37 cellular contexts compared by ENCODE assay signal in the genomic region with DNA sequence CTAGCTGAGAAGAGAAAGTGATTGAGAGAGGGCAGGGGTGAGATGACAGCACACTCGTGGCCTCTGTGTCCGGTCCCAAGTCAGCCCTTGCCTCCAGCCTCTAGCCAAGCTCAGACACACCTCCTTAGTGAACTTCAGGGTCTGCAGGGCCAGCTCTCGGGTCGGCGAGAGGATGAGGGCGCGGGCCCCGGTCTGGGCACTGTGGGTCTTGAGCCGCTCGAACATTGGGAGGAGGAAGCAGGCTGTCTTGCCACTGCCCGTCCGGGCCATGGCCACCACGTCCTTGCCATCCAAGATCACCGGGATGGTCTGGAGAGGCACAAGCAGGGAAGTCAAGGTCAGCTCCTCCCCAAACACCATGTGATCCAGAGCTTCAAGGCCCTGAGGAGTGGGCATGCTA. TPM values are rescaled to one million over a fixed set of nuclear protein-coding genes. Genes with fewer than 3 reads are reported as not detected.
"Had no signal": no experiment of that assay in that cellular context is flagged by ENCODE, and none has a peak within 500 bp of the region (broad histone marks: within the 10 kb centered on the region; RNA-seq: fewer than 3 reads in every experiment).

No MANE protein-coding gene starts in this region.

- H3K9me3 Mint-ChIP-seq: activated B cell treated with CpG ODN at 0.5 μM for 24 hours; activated CD4-positive, alpha-beta T cell treated with anti-CD3 and anti-CD28 coated beads, Interleukin-2, amount 10 ng/mL, durations not matched to agents 24 days and 14 days; activated CD8-positive, alpha-beta T cell treated with anti-CD3 and anti-CD28 coated beads for 36 hours; activated naive CD4-positive, alpha-beta T cell treated with anti-CD3 and anti-CD28 coated beads for 36 hours; activated naive CD4-positive, alpha-beta T cell treated with anti-CD3 and anti-CD28 coated beads, Interleukin-2, amount 50 U/mL, for 72 hours; activated naive CD8-positive, alpha-beta T cell treated with anti-CD3 and anti-CD28 coated beads for 36 hours; activated T-cell treated with anti-CD3 and anti-CD28 coated beads, Interleukin-2, amount 50 U/mL, for 4 hours; activated T-helper 1 cell treated with anti-CD3 and anti-CD28 coated beads, Interleukin-12 subunit alpha, Interleukin-12 subunit beta, Interleukin-2, Interleukin-4 antibody, amounts not matched to agents 30 ng/mL and 10 ng/mL and 1 ng/mL, durations not matched to agents 14 hours and 24 hours and 36 hours; activated T-helper 17 cell treated with anti-CD3 and anti-CD28 coated beads, Interleukin-2, amount 50 U/mL, for 72 hours; T-helper 1 cell treated with Interleukin-12 subunit alpha and Interleukin-12 subunit beta and Interleukin-4 antibody, amounts not matched to agents 30 μg/mL and 1 μg/mL, for 36 hours had no signal

- ATAC-seq: activated CD8-positive, alpha-beta T cell treated with anti-CD3 and anti-CD28 coated beads for 36 hours; activated naive CD4-positive, alpha-beta T cell treated with anti-CD3 and anti-CD28 coated beads, Interleukin-2, amount 50 U/mL, for 72 hours; activated T-cell treated with anti-CD3 and anti-CD28 coated beads, Interleukin-2, amount 50 U/mL, for 4 hours; activated T-cell treated with anti-CD3 and anti-CD28 coated beads, Interleukin-2, amount 50 U/mL, for 72 hours; activated T-helper 17 cell treated with anti-CD3 and anti-CD28 coated beads, Interleukin-2, amount 50 U/mL, for 72 hours; body of pancreas had no signal

- H3K9me3 ChIP-seq: adrenal gland, body of pancreas had no signal

- H3K27ac Mint-ChIP-seq: activated B cell treated with CpG ODN at 0.5 μM for 24 hours; activated CD4-positive, alpha-beta memory T cell treated with anti-CD3 and anti-CD28 coated beads for 36 hours; activated CD4-positive, alpha-beta T cell treated with anti-CD3 and anti-CD28 coated beads, Interleukin-2, amount 10 ng/mL, durations not matched to agents 24 days and 14 days; activated CD8-positive, alpha-beta T cell treated with anti-CD3 and anti-CD28 coated beads for 36 hours; activated naive CD4-positive, alpha-beta T cell treated with anti-CD3 and anti-CD28 coated beads for 36 hours; activated naive CD4-positive, alpha-beta T cell treated with anti-CD3 and anti-CD28 coated beads, Interleukin-2, amount 50 U/mL, for 72 hours; activated naive CD8-positive, alpha-beta T cell treated with anti-CD3 and anti-CD28 coated beads for 36 hours; activated T-cell treated with anti-CD3 and anti-CD28 coated beads, Interleukin-2, amount 50 U/mL, for 72 hours; activated T-helper 1 cell treated with anti-CD3 and anti-CD28 coated beads, Interleukin-12 subunit alpha, Interleukin-12 subunit beta, Interleukin-2, Interleukin-4 antibody, amounts not matched to agents 30 ng/mL and 10 ng/mL and 1 ng/mL, durations not matched to agents 14 hours and 24 hours and 36 hours; T-helper 1 cell treated with Interleukin-12 subunit alpha and Interleukin-12 subunit beta and Interleukin-4 antibody, amounts not matched to agents 30 μg/mL and 1 μg/mL, for 36 hours; T-helper 2 cell treated with Interferon-gamma antibody and Interleukin-4, amounts not matched to agents 5 μg/mL and 100 μg/mL, for 36 hours had no signal

- H3K27ac ChIP-seq: adrenal gland, body of pancreas, brain microvascular endothelial cell, breast epithelium, VCaP had no signal

- H3K27me3 Mint-ChIP-seq: activated B cell treated with CpG ODN at 0.5 μM for 24 hours; activated CD4-positive, alpha-beta memory T cell treated with anti-CD3 and anti-CD28 coated beads for 36 hours; activated CD4-positive, alpha-beta T cell treated with anti-CD3 and anti-CD28 coated beads, Interleukin-2, amount 10 ng/mL, durations not matched to agents 24 days and 14 days; activated CD8-positive, alpha-beta T cell treated with anti-CD3 and anti-CD28 coated beads for 36 hours; activated naive CD8-positive, alpha-beta T cell treated with anti-CD3 and anti-CD28 coated beads for 36 hours; activated T-helper 17 cell treated with anti-CD3 and anti-CD28 coated beads, Interleukin-2, amount 50 U/mL, for 72 hours had no signal

- FAIRE-seq: astrocyte, TTC549 had no signal

- H3K4me3 ChIP-seq: adrenal gland, body of pancreas, breast epithelium had no signal

- DNase-seq: activated B cell treated with CpG ODN at 0.5 μM for 24 hours; activated CD4-positive, alpha-beta memory T cell treated with anti-CD3 and anti-CD28 coated beads for 36 hours; activated CD4-positive, alpha-beta T cell treated with anti-CD3 and anti-CD28 coated beads for 4 hours; activated CD4-positive, alpha-beta T cell treated with anti-CD3 and anti-CD28 coated beads, Interleukin-2, amount 10 ng/mL, durations not matched to agents 24 days and 14 days; activated CD4-positive, alpha-beta T cell treated with anti-CD3 and anti-CD28 coated beads, Interleukin-2, amount 50 U/mL, for 1 hour; activated CD4-positive, alpha-beta T cell treated with anti-CD3 and anti-CD28 coated beads, Interleukin-2, amount 50 U/mL, for 4 hours; activated CD4-positive, CD25-positive, alpha-beta regulatory T cell treated with anti-CD3 and anti-CD28 coated beads, Interleukin-2, amount 50 U/mL, for 72 hours; activated CD8-positive, alpha-beta memory T cell treated with anti-CD3 and anti-CD28 coated beads, Interleukin-2, amount 50 U/mL, for 4 hours; activated CD8-positive, alpha-beta T cell treated with anti-CD3 and anti-CD28 coated beads for 36 hours; activated effector memory CD4-positive, alpha-beta T cell treated with anti-CD3 and anti-CD28 coated beads, Interleukin-2, amount 50 U/mL, for 16 hours; activated gamma-delta T cell treated with Interleukin-2 at 50 U/mL for 16 hours; activated naive CD4-positive, alpha-beta T cell; activated naive CD4-positive, alpha-beta T cell treated with anti-CD3 and anti-CD28 coated beads for 36 hours; activated naive CD8-positive, alpha-beta T cell treated with anti-CD3 and anti-CD28 coated beads for 36 hours; activated T-cell treated with anti-CD3 and anti-CD28 coated beads for 4 hours; activated T-cell treated with anti-CD3 and anti-CD28 coated beads, Interleukin-2, amount 50 U/mL, for 1 hour; activated T-cell treated with anti-CD3 and anti-CD28 coated beads, Interleukin-2, amount 50 U/mL, for 4 hours; activated T-cell treated with anti-CD3 and anti-CD28 coated beads, Interleukin-2, amount 50 U/mL, for 72 hours; adrenal gland; amniotic stem cell; body of pancreas; brain microvascular endothelial cell; central memory CD4-positive, alpha-beta T cell; T-helper 1 cell; T-helper 2 cell; T-helper 9 cell had no signal

- H3K4me3 Mint-ChIP-seq: activated B cell treated with CpG ODN at 0.5 μM for 24 hours; activated CD4-positive, alpha-beta memory T cell treated with anti-CD3 and anti-CD28 coated beads for 36 hours; activated CD4-positive, alpha-beta T cell treated with anti-CD3 and anti-CD28 coated beads, Interleukin-2, amount 10 ng/mL, durations not matched to agents 24 days and 14 days; activated CD8-positive, alpha-beta T cell treated with anti-CD3 and anti-CD28 coated beads for 36 hours; activated naive CD4-positive, alpha-beta T cell treated with anti-CD3 and anti-CD28 coated beads for 36 hours; activated naive CD8-positive, alpha-beta T cell treated with anti-CD3 and anti-CD28 coated beads for 36 hours; activated T-cell treated with anti-CD3 and anti-CD28 coated beads, Interleukin-2, amount 50 U/mL, for 4 hours; activated T-cell treated with anti-CD3 and anti-CD28 coated beads, Interleukin-2, amount 50 U/mL, for 72 hours; activated T-helper 1 cell treated with anti-CD3 and anti-CD28 coated beads, Interleukin-12 subunit alpha, Interleukin-12 subunit beta, Interleukin-2, Interleukin-4 antibody, amounts not matched to agents 30 ng/mL and 10 ng/mL and 1 ng/mL, durations not matched to agents 14 hours and 24 hours and 36 hours; activated T-helper 17 cell treated with anti-CD3 and anti-CD28 coated beads, Interleukin-2, amount 50 U/mL, for 72 hours; T-helper 1 cell treated with Interleukin-12 subunit alpha and Interleukin-12 subunit beta and Interleukin-4 antibody, amounts not matched to agents 30 μg/mL and 1 μg/mL, for 36 hours; T-helper 2 cell treated with Interferon-gamma antibody and Interleukin-4, amounts not matched to agents 5 μg/mL and 100 μg/mL, for 36 hours had no signal

- H3K27me3 ChIP-seq: adrenal gland, body of pancreas, brain microvascular endothelial cell, breast epithelium had no signal

RNA-seq across cellular contexts. Expression of gene CFAP73, which starts 29.5 kb away (rescaled TPM):
- total RNA-seq: activated CD4-positive, alpha-beta T cell treated with anti-CD3 and anti-CD28 coated beads, Interleukin-2, amount 10 ng/mL, durations not matched to agents 24 days and 14 days; aorta; astrocyte; cardiac septum had no signal

RNA-seq across cellular contexts. Expression of gene RASAL1, which starts 43.5 kb away (rescaled TPM):
- total RNA-seq: aorta, cardiac septum had no signal
- polyA plus RNA-seq: aorta had no signal
